In the genomic region with DNA sequence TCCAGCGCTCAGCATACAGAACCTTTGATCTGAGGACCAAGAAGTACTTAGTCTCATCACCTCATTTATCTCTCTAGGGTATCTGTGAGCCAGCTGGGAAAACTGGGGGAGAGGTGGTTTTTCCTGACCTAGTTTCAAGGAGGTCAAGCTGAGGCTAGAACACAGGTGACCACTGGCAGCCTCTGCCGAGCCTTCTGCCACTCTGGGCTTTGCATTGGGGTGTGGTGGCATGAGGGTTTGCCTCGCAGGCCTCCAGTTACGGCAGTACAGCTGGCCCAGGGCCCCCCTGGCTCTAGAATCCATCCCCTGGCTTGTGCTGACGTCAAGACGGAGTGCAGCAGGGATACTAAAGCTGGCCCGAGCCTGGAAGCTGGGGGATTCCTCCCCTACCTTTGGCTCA, we compare ENCODE assay signal across 22 cellular contexts. TPM values are rescaled to one million over a fixed set of nuclear protein-coding genes. Genes with fewer than 3 reads are reported as not detected.
DNase-seq lines count a peak whose midpoint lies in the region; ATAC-seq and TF ChIP-seq lines count a peak whose summit lies in the region.
"Had no signal": no experiment of that assay in that cellular context is flagged by ENCODE, and none has a peak within 500 bp of the region (broad histone marks: within the 10 kb centered on the region; RNA-seq: fewer than 3 reads in every experiment).

No MANE protein-coding gene starts in this region.

- TF ChIP-seq EP300 in stomach (IDR thresholded peaks at IDR 0.05) = no peak

- H3K4ac ChIP-seq in neuronal stem cell (ENCODE audit: low read length) = no peak overlapping the region

- TF ChIP-seq CTCF in esophagus squamous epithelium (IDR thresholded peaks at IDR 0.05) (no peak), stomach (IDR thresholded peaks at IDR 0.05) (no peak), chondrocyte (IDR thresholded peaks at IDR 0.05) (no peak)

- TF ChIP-seq POLR2A in esophagus squamous epithelium (IDR thresholded peaks at IDR 0.05) = no peak
- TF ChIP-seq POLR2A in stomach (IDR thresholded peaks at IDR 0.05) = no peak

- no peak overlapping the region for H3K27ac Mint-ChIP-seq in activated T-cell treated with anti-CD3 and anti-CD28 coated beads, Interleukin-2, amount 50 U/mL, for 24 hours
- H3K27ac Mint-ChIP-seq in activated T-cell treated with anti-CD3 and anti-CD28 coated beads, Interleukin-2, amount 50 U/mL, for 72 hours = no peak overlapping the region
- H3K27ac Mint-ChIP-seq in chondrocyte (ENCODE audit: unreplicated experiment) = no peak overlapping the region

- no peak overlapping the region for H3K4me3 ChIP-seq in esophagus squamous epithelium
- no peak overlapping the region for H3K4me3 ChIP-seq in neuronal stem cell (ENCODE audit: low read length in 2 of 2)
- no peak overlapping the region for H3K4me3 ChIP-seq in stomach
- H3K4me3 ChIP-seq: BLaER1 treated with 17β-estradiol and CSF1 and Interleukin-3, amounts not matched to agents 10 nM and 100 nM; GM12878 had no signal

- no peak overlapping the region for H2BK5ac ChIP-seq in neuronal stem cell (ENCODE audit: low read length)

- H2BK12ac ChIP-seq in neuronal stem cell (ENCODE audit: low read length) = no peak overlapping the region

- H3K23ac ChIP-seq in neuronal stem cell (ENCODE audit: low read depth, low read length, poor library complexity) = peak overlapping the region; percentile 18

- H3K4me1 ChIP-seq in esophagus squamous epithelium = peaks cover 25 to 80% (median 40%) of the 10 kb centered on the region in 3 donors
- peaks cover 4 to 5% of the 10 kb centered on the region in 2 donors for H3K4me1 ChIP-seq in neuronal stem cell (ENCODE audit: control insufficient read depth in 2 of 2, insufficient read depth in 1 of 2, low read depth in 1 of 2, low read length in 2 of 2)
- H3K4me1 ChIP-seq in stomach = peaks cover 4 to 59% (median 48%) of the 10 kb centered on the region in 4 donors

- peaks cover 4% of the 10 kb centered on the region for H3K4me1 Mint-ChIP-seq in activated T-cell treated with anti-CD3 and anti-CD28 coated beads, Interleukin-2, amount 50 U/mL, for 24 hours (ENCODE audit: low read depth)
- H3K4me1 Mint-ChIP-seq in activated T-cell treated with anti-CD3 and anti-CD28 coated beads, Interleukin-2, amount 50 U/mL, for 72 hours (ENCODE audit: low read depth) = peaks cover 15% of the 10 kb centered on the region
- peaks cover 59% of the 10 kb centered on the region for H3K4me1 Mint-ChIP-seq in chondrocyte (ENCODE audit: low read depth)

- peak overlapping the region; percentile 56 to 91 (median 85) for H3K27ac ChIP-seq in esophagus squamous epithelium
- H3K27ac ChIP-seq in neuronal stem cell (replicated peaks; ENCODE audit: low read length) = no peak overlapping the region
- H3K27ac ChIP-seq in stomach = peak overlapping the region; percentile 12 to 84 (median 50)
- H3K27ac ChIP-seq: BLaER1 treated with 17β-estradiol and CSF1 and Interleukin-3, amounts not matched to agents 10 nM and 100 nM had no signal

- peak overlapping the region; percentile 5 for H2AK5ac ChIP-seq in neuronal stem cell (ENCODE audit: low read depth, low read length)

- H2BK15ac ChIP-seq in neuronal stem cell (ENCODE audit: low read length) = peak overlapping the region; percentile 25

- no peaks in the 10 kb centered on the region for H3K79me1 ChIP-seq in neuronal stem cell (ENCODE audit: low read depth, low read length)

- no peak overlapping the region for H3K18ac ChIP-seq in neuronal stem cell (ENCODE audit: low read length)

- no peak overlapping the region for H2AFZ ChIP-seq in neuronal stem cell (ENCODE audit: low read length)

- no peak overlapping the region for H2BK120ac ChIP-seq in neuronal stem cell (ENCODE audit: low read depth, low read length)

- no peak for ATAC-seq in activated T-cell treated with anti-CD3 and anti-CD28 coated beads, Interleukin-2, amount 50 U/mL, for 72 hours (replicated peaks in 1 of 2)
- no peak for ATAC-seq in HG02642 (IDR thresholded peaks at IDR 0.05; ENCODE audit: poor library complexity, unreplicated experiment)
- ATAC-seq: GM12878 had no signal

- no peak overlapping the region for H3K4me2 ChIP-seq in neuronal stem cell (ENCODE audit: insufficient read depth, low read length, poor library complexity, severe bottlenecking)
- H3K4me2 ChIP-seq: BLaER1 treated with 17β-estradiol and CSF1 and Interleukin-3, amounts not matched to agents 10 nM and 100 nM had no signal

- no peak overlapping the region for H3K4me3 Mint-ChIP-seq in activated T-cell treated with anti-CD3 and anti-CD28 coated beads, Interleukin-2, amount 50 U/mL, for 24 hours
- no peak overlapping the region for H3K4me3 Mint-ChIP-seq in activated T-cell treated with anti-CD3 and anti-CD28 coated beads, Interleukin-2, amount 50 U/mL, for 72 hours
- H3K4me3 Mint-ChIP-seq in chondrocyte (ENCODE audit: unreplicated experiment) = no peak overlapping the region
- H3K4me3 Mint-ChIP-seq: CD4-positive, alpha-beta memory T cell had no signal

- no peak overlapping the region for H3K14ac ChIP-seq in neuronal stem cell (ENCODE audit: low read length)

- DNase-seq in activated T-cell treated with anti-CD3 and anti-CD28 coated beads, Interleukin-2, amount 50 U/mL, for 24 hours = peak; percentile 15
- no peak for DNase-seq in activated T-cell treated with anti-CD3 and anti-CD28 coated beads, Interleukin-2, amount 50 U/mL, for 72 hours
- DNase-seq in esophagus squamous epithelium (lab: John Stamatoyannopoulos, UW) = no peak
- no peak for DNase-seq in neuronal stem cell (ENCODE audit: low spot score)
- no peak for DNase-seq in stomach
- DNase-seq in HK-2 (ENCODE audit: unreplicated experiment) = no peak
- DNase-seq in chondrocyte (ENCODE audit: low spot score) = no peak
- DNase-seq: 8988T; Caco-2; CD4-positive, alpha-beta memory T cell; DND-41; H7; Karpas-422; NCI-H1694 treated with DMSO at 0.1 percent for 48 hours; NCI-H2081 treated with DMSO at 0.1 percent for 48 hours; NCI-H2171 treated with DMSO at 0.1 percent for 48 hours; NCI-H524 treated with DMSO at 0.1 percent for 48 hours; OCI-M1; Right ventricle myocardium superior had no signal

- H3K36me3 ChIP-seq in esophagus squamous epithelium (no peaks in the 10 kb centered on the region), neuronal stem cell (replicated peaks in 1 of 2; ENCODE audit: control insufficient read depth in 2 of 2, insufficient read depth in 2 of 2, low read length in 2 of 2) (no peaks in the 10 kb centered on the region), stomach (no peaks in the 10 kb centered on the region)
- H3K36me3 ChIP-seq: BLaER1 treated with 17β-estradiol and CSF1 and Interleukin-3, amounts not matched to agents 10 nM and 100 nM had no signal

- no peaks in the 10 kb centered on the region for H3K9me3 ChIP-seq in esophagus squamous epithelium
- H3K9me3 ChIP-seq in neuronal stem cell (replicated peaks in 1 of 2; ENCODE audit: control insufficient read depth in 2 of 2, insufficient read depth in 1 of 2, low read depth in 1 of 2, low read length in 2 of 2) = no peaks in the 10 kb centered on the region
- no peaks in the 10 kb centered on the region for H3K9me3 ChIP-seq in stomach
- H3K9me3 ChIP-seq: BLaER1 treated with 17β-estradiol and CSF1 and Interleukin-3, amounts not matched to agents 10 nM and 100 nM; Caco-2 had no signal

- intact Hi-C loops in esophagus squamous epithelium (cut with DNase I) (no loop called here), stomach (cut with DNase I; ENCODE audit: low total_unique reads) (no loop called here)

- H3K9me3 Mint-ChIP-seq in activated T-cell treated with anti-CD3 and anti-CD28 coated beads, Interleukin-2, amount 50 U/mL, for 24 hours = no peaks in the 10 kb centered on the region
- no peaks in the 10 kb centered on the region for H3K9me3 Mint-ChIP-seq in activated T-cell treated with anti-CD3 and anti-CD28 coated beads, Interleukin-2, amount 50 U/mL, for 72 hours
- no peaks in the 10 kb centered on the region for H3K9me3 Mint-ChIP-seq in chondrocyte (ENCODE audit: low read depth)
- H3K9me3 Mint-ChIP-seq: CD4-positive, alpha-beta memory T cell had no signal

- H3K36me3 Mint-ChIP-seq in activated T-cell treated with anti-CD3 and anti-CD28 coated beads, Interleukin-2, amount 50 U/mL, for 24 hours (ENCODE audit: low read depth) = no peaks in the 10 kb centered on the region
- H3K36me3 Mint-ChIP-seq in activated T-cell treated with anti-CD3 and anti-CD28 coated beads, Interleukin-2, amount 50 U/mL, for 72 hours (ENCODE audit: insufficient read depth in 2 of 2) = no peaks in the 10 kb centered on the region
- no peaks in the 10 kb centered on the region for H3K36me3 Mint-ChIP-seq in chondrocyte (ENCODE audit: low read depth)
- H3K36me3 Mint-ChIP-seq: CD4-positive, alpha-beta memory T cell had no signal

- no peak overlapping the region for H4K8ac ChIP-seq in neuronal stem cell (ENCODE audit: low read depth, low read length)

- WGBS in esophagus squamous epithelium, 2 donors = 65 to 73% methylated on average over 3 to 6 of the region's 7 CpGs
- no CpG with 5 or more reads among the region's 7 CpGs for WGBS in neuronal stem cell (ENCODE audit: extremely low coverage in 2 of 2, insufficient read length in 2 of 2, insufficient replicate concordance in 1 of 2), 2 donors
- WGBS in stomach, 5 donors = 0 to 71% (median 55%) methylated on average over 1 to 7 of the region's 7 CpGs

- no peaks in the 10 kb centered on the region for H3K27me3 ChIP-seq in esophagus squamous epithelium
- no peaks in the 10 kb centered on the region for H3K27me3 ChIP-seq in neuronal stem cell (ENCODE audit: control insufficient read depth in 3 of 3, insufficient read depth in 3 of 3, low read depth in 1 of 3, low read length in 3 of 3)
- H3K27me3 ChIP-seq in stomach = no peaks in the 10 kb centered on the region
- H3K27me3 ChIP-seq: BLaER1 treated with 17β-estradiol and CSF1 and Interleukin-3, amounts not matched to agents 10 nM and 100 nM had no signal

- no peak overlapping the region for H4K91ac ChIP-seq in neuronal stem cell (ENCODE audit: low read depth, low read length, poor library complexity)

- H3K27me3 Mint-ChIP-seq in activated T-cell treated with anti-CD3 and anti-CD28 coated beads, Interleukin-2, amount 50 U/mL, for 24 hours = peaks cover 7% of the 10 kb centered on the region
- peaks cover 10% of the 10 kb centered on the region for H3K27me3 Mint-ChIP-seq in activated T-cell treated with anti-CD3 and anti-CD28 coated beads, Interleukin-2, amount 50 U/mL, for 72 hours (ENCODE audit: low read depth)
- no peaks in the 10 kb centered on the region for H3K27me3 Mint-ChIP-seq in chondrocyte (ENCODE audit: low read depth)

- no peak overlapping the region for H3K9ac ChIP-seq in neuronal stem cell (ENCODE audit: low read depth, low read length, poor library complexity)

RNA-seq across cellular contexts. Expression of a gene that starts 34.7 kb away (rescaled TPM):
- 1 to 10 TPM; 1.2 to 2.8 TPM for total RNA-seq in activated T-cell treated with anti-CD3 and anti-CD28 coated beads, Interleukin-2, amount 50 U/mL, for 72 hours
- 10 to 100 TPM; 35.7 to 95.4 (median 54.6) TPM for total RNA-seq in esophagus squamous epithelium
- polyA plus RNA-seq in neuronal stem cell (2013, experiment 1 of 2) = 0.01 TPM
- 0.01 TPM for polyA plus RNA-seq in neuronal stem cell (2013, experiment 2 of 2)
- total RNA-seq in stomach = 10 to 100 TPM in 2 of 5 donors, 1 to 10 TPM in 3; 4.1 to 24.5 (median 8.4) TPM
- polyA plus RNA-seq in stomach = 1 to 10 TPM; 4.1 to 9.9 (median 7.8) TPM
- total RNA-seq in chondrocyte = 0.15 to 0.48 TPM (median 0.18 TPM) in 3 replicates

RNA-seq across cellular contexts. Expression of a gene that starts 45.2 kb away (rescaled TPM):
- total RNA-seq in activated T-cell treated with anti-CD3 and anti-CD28 coated beads, Interleukin-2, amount 50 U/mL, for 72 hours = not detected
- total RNA-seq in esophagus squamous epithelium (10 to 100 TPM in 1 of 4 donors, 1 to 10 TPM in 3; 1.8 to 14.7 (median 4.4) TPM), stomach (1 to 10 TPM in 2 of 5 donors, under 1 TPM in 1, not detected in 2; 0.89 to 2.9 (median 1.1) TPM), chondrocyte (5.8 to 34.8 TPM (median 6.9 TPM) in 3 replicates)
- 9.2 TPM for polyA plus RNA-seq in neuronal stem cell (2013, experiment 1 of 2)
- polyA plus RNA-seq in neuronal stem cell (2013, experiment 2 of 2) = 9.1 TPM
- polyA plus RNA-seq in stomach = 1 to 10 TPM in 2 of 3 donors, under 1 TPM in 1; 0.46 to 5.5 (median 4.9) TPM
- total RNA-seq: CD4-positive, alpha-beta memory T cell; GM12878 had no signal
- polyA plus RNA-seq: CD4-positive, alpha-beta memory T cell; GM12878 had no signal
